In the genomic region with DNA sequence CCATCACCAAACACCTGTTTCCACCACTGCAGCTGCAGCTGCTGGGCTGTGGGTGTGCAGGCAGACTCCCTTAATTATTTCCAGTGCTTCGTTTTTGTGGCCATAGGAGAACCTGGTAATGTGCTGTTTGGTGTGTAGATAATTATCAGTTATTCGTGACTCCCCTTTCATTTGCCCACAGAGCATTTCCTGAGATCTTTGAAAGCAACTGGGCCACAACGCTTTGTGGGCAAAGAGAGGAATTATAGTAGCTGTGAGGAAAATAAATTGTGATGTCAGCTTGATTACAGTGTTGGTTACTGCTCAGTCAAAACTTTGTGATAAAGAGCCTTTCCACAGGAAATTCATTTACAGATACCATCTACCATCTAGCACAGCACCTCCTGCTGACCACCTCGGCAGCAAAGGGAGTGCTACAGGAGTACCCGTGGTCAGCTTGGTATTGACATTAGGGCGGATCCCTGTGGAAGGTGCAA, we compare ENCODE assay signal across 2 cellular contexts.
A peak's percentile ranks its signal among the peaks of the same experiment; 100 is the strongest.
TF ChIP-seq lines count a peak whose summit lies in the region.

No MANE protein-coding gene starts in this region.

TF ChIP-seq in HepG2, 621 proteins besides CTCF, POLR2A, EP300 and RAD21 (continued from another document):
- no peak for TF ChIP-seq ZFX (CRISPR knock-in tag; IDR thresholded peaks at IDR 0.05; ENCODE audit: low read depth)
- no peak for TF ChIP-seq ZC3H4 (CRISPR knock-in tag; IDR thresholded peaks at IDR 0.05; ENCODE audit: borderline replicate concordance)
- TF ChIP-seq, protein P1, sequence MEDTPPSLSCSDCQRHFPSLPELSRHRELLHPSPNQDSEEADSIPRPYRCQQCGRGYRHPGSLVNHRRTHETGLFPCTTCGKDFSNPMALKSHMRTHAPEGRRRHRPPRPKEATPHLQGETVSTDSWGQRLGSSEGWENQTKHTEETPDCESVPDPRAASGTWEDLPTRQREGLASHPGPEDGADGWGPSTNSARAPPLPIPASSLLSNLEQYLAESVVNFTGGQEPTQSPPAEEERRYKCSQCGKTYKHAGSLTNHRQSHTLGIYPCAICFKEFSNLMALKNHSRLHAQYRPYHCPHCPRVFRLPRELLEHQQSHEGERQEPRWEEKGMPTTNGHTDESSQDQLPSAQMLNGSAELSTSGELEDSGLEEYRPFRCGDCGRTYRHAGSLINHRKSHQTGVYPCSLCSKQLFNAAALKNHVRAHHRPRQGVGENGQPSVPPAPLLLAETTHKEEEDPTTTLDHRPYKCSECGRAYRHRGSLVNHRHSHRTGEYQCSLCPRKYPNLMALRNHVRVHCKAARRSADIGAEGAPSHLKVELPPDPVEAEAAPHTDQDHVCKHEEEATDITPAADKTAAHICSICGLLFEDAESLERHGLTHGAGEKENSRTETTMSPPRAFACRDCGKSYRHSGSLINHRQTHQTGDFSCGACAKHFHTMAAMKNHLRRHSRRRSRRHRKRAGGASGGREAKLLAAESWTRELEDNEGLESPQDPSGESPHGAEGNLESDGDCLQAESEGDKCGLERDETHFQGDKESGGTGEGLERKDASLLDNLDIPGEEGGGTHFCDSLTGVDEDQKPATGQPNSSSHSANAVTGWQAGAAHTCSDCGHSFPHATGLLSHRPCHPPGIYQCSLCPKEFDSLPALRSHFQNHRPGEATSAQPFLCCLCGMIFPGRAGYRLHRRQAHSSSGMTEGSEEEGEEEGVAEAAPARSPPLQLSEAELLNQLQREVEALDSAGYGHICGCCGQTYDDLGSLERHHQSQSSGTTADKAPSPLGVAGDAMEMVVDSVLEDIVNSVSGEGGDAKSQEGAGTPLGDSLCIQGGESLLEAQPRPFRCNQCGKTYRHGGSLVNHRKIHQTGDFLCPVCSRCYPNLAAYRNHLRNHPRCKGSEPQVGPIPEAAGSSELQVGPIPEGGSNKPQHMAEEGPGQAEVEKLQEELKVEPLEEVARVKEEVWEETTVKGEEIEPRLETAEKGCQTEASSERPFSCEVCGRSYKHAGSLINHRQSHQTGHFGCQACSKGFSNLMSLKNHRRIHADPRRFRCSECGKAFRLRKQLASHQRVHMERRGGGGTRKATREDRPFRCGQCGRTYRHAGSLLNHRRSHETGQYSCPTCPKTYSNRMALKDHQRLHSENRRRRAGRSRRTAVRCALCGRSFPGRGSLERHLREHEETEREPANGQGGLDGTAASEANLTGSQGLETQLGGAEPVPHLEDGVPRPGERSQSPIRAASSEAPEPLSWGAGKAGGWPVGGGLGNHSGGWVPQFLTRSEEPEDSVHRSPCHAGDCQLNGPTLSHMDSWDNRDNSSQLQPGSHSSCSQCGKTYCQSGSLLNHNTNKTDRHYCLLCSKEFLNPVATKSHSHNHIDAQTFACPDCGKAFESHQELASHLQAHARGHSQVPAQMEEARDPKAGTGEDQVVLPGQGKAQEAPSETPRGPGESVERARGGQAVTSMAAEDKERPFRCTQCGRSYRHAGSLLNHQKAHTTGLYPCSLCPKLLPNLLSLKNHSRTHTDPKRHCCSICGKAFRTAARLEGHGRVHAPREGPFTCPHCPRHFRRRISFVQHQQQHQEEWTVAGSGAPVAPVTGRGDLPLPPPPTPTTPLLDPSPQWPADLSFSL (CRISPR knock-in tag; IDR thresholded peaks at IDR 0.05), result no peak
- no peak for TF ChIP-seq PHB2 (IDR thresholded peaks at IDR 0.05; ENCODE audit: partially characterized antibody)
- TF ChIP-seq MAFK (conservative IDR thresholded peaks at IDR 0.05 in 1 of 2, IDR thresholded peaks at IDR 0.05 in 1 of 2; ENCODE audit: low read length in 2 of 2), result 0 out of 4 replicates have a peak, but pooled peaks have one; percentile 3 to 12

TF ChIP-seq in H1, 55 proteins besides CTCF, POLR2A, EP300 and RAD21:
- no peak for TF ChIP-seq TEAD4 (IDR thresholded peaks at IDR 0.05; ENCODE audit: low read depth, low read length)
- TF ChIP-seq CHD2 (IDR thresholded peaks at IDR 0.05; ENCODE audit: low read length), result no peak
- no peak for TF ChIP-seq KDM1A (IDR thresholded peaks at IDR 0.05; ENCODE audit: borderline replicate concordance, low read length)
- no peak for TF ChIP-seq MAX (IDR thresholded peaks at IDR 0.05)
- TF ChIP-seq CEBPB (IDR thresholded peaks at IDR 0.05; ENCODE audit: low read depth, low read length), result no peak
- TF ChIP-seq RFX5 (IDR thresholded peaks at IDR 0.05; ENCODE audit: borderline replicate concordance, low read depth, low read length), result no peak
- TF ChIP-seq SIN3A (conservative IDR thresholded peaks at IDR 0.05 in 1 of 2, IDR thresholded peaks at IDR 0.05 in 1 of 2; ENCODE audit: low read depth in 1 of 2, low read length in 2 of 2), result no peak
- TF ChIP-seq KDM4A (IDR thresholded peaks at IDR 0.05; ENCODE audit: low read depth, low read length, severe bottlenecking), result no peak
- no peak for TF ChIP-seq TCF12 (IDR thresholded peaks at IDR 0.05; ENCODE audit: low read depth, low read length)
- TF ChIP-seq KDM5A (IDR thresholded peaks at IDR 0.05; ENCODE audit: low read length), result no peak
- no peak for TF ChIP-seq SUZ12 (IDR thresholded peaks at IDR 0.05; ENCODE audit: low read length)
- no peak for TF ChIP-seq GABPA (IDR thresholded peaks at IDR 0.05; ENCODE audit: borderline replicate concordance, insufficient read depth, low read length)
- TF ChIP-seq ZNF274 (IDR thresholded peaks at IDR 0.05; ENCODE audit: borderline replicate concordance, extremely low read depth, low read length), result no peak
- no peak for TF ChIP-seq RNF2 (IDR thresholded peaks at IDR 0.05; ENCODE audit: borderline replicate concordance, low read depth, low read length, missing control alignments, poor library complexity, severe bottlenecking)
- no peak for TF ChIP-seq EGR1 (IDR thresholded peaks at IDR 0.05; ENCODE audit: borderline replicate concordance, low read depth, low read length)
- no peak for TF ChIP-seq JUND (IDR thresholded peaks at IDR 0.05; ENCODE audit: low read length)
